Comparison of ENCODE assay signal across 13 cellular contexts in the genomic region with DNA sequence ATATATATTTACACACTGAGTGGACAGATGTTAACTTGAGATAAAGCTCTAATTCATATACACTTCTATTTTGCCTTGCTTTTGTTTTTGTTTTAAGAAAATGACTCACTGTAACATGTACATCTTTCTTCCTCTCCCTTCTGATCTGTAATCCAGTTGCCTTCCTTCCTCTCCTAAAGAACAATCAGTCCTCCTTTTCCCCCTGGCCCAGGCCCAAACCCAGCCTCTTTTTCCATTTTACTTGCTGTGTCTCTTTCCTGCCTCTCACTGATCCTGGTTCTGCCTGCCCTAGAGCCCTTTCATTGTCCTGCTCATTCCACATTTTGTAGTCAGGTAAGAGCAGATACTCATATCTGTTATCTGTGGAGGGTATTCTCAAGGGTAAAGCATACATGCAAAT. TPM values are rescaled to one million over a fixed set of nuclear protein-coding genes. Genes with fewer than 3 reads are reported as not detected.
A peak's percentile ranks its signal among the peaks of the same experiment; 100 is the strongest.
DNase-seq lines count a peak whose midpoint lies in the region; ATAC-seq and TF ChIP-seq lines count a peak whose summit lies in the region.
"Had no signal": no experiment of that assay in that cellular context is flagged by ENCODE, and none has a peak within 500 bp of the region (broad histone marks: within the 10 kb centered on the region; RNA-seq: fewer than 3 reads in every experiment).

No MANE protein-coding gene starts in this region.

- no peaks in the 10 kb centered on the region for H3K36me3 Mint-ChIP-seq in CD8-positive, alpha-beta T cell

- H3K4me1 ChIP-seq in CD8-positive, alpha-beta T cell (ENCODE audit: insufficient read depth, low read length), result no peaks in the 10 kb centered on the region
- H3K4me1 ChIP-seq: BLaER1, colonic mucosa had no signal

- no peaks in the 10 kb centered on the region for H3K27me3 Mint-ChIP-seq in CD8-positive, alpha-beta T cell (ENCODE audit: low read depth)
- H3K27me3 Mint-ChIP-seq: naive thymus-derived CD4-positive, alpha-beta T cell had no signal

- no peak for TF ChIP-seq POLR2A in GM18505 (IDR thresholded peaks at IDR 0.05; ENCODE audit: borderline replicate concordance, extremely low read depth, insufficient read depth, insufficient read length)

- H3K4me1 Mint-ChIP-seq in CD8-positive, alpha-beta T cell (ENCODE audit: low read depth), result no peaks in the 10 kb centered on the region
- H3K4me1 Mint-ChIP-seq: naive thymus-derived CD4-positive, alpha-beta T cell had no signal

- DNase-seq in KBM-7, result peak; percentile 9
- peak; percentile 7 for DNase-seq in cerebellar cortex (ENCODE audit: low spot score)
- DNase-seq in left ventricle myocardium superior, result peak; percentile 67
- peak; percentile 32 for DNase-seq in smooth muscle cell of the brain vasculature (ENCODE audit: low read depth, low spot score)
- DNase-seq in occipital lobe (lab: John Stamatoyannopoulos, UW), result no peak
- DNase-seq in CD8-positive, alpha-beta T cell, result no peak
- DNase-seq: colonic mucosa; GOT3; naive thymus-derived CD4-positive, alpha-beta T cell had no signal

- CTCF ChIA-PET in CD8-positive, alpha-beta T cell (lab: Charles Lee), result interaction anchor here (1.3 kb wide), 1 partner anchor 145 kb away, joined by 3 read pairs; no protein-coding TSS in a partner anchor

- intact Hi-C loops in left ventricle myocardium superior (cut with micrococcal nuclease), result no loop called here
- intact Hi-C loops in CD8-positive, alpha-beta T cell (cut with DNase I, micrococcal nuclease), result no loop called here

- no peaks in the 10 kb centered on the region for H3K9me3 ChIP-seq in CD8-positive, alpha-beta T cell (ENCODE audit: low read length)
- H3K9me3 ChIP-seq: BLaER1, colonic mucosa had no signal

- peak; percentile 65 for ATAC-seq in left ventricle myocardium superior
- ATAC-seq in GM18505 (IDR thresholded peaks at IDR 0.05; ENCODE audit: unreplicated experiment), result no peak
- ATAC-seq in HG02970 (IDR thresholded peaks at IDR 0.05; ENCODE audit: low FRiP score, unreplicated experiment), result no peak
- no peak for ATAC-seq in CD8-positive, alpha-beta T cell
- ATAC-seq: naive thymus-derived CD4-positive, alpha-beta T cell had no signal

- H3K27ac Mint-ChIP-seq in CD8-positive, alpha-beta T cell, result no peak overlapping the region
- H3K27ac Mint-ChIP-seq: naive thymus-derived CD4-positive, alpha-beta T cell had no signal

- no peaks in the 10 kb centered on the region for H3K9me3 Mint-ChIP-seq in CD8-positive, alpha-beta T cell
- H3K9me3 Mint-ChIP-seq: naive thymus-derived CD4-positive, alpha-beta T cell had no signal

- in situ Hi-C loops in KBM-7 (cut with MboI; ENCODE audit: low pct_unique_long_range_greater_than_20kb, low sequenced_read_pairs), result no loop called here

- H3K4me3 ChIP-seq in CD8-positive, alpha-beta T cell (ENCODE audit: low read depth, low read length), result no peak overlapping the region
- H3K4me3 ChIP-seq: BLaER1, colonic mucosa had no signal

- TF ChIP-seq CTCF in CD8-positive, alpha-beta T cell (IDR thresholded peaks at IDR 0.05), result no peak

- H3K27ac ChIP-seq in CD8-positive, alpha-beta T cell (ENCODE audit: low read depth, low read length), result no peak overlapping the region
- H3K27ac ChIP-seq: BLaER1, colonic mucosa, KMS-11 had no signal

- no peaks in the 10 kb centered on the region for H3K27me3 ChIP-seq in CD8-positive, alpha-beta T cell (ENCODE audit: insufficient read depth, low read length)
- H3K27me3 ChIP-seq: BLaER1, colonic mucosa had no signal

- no peaks in the 10 kb centered on the region for H3K36me3 ChIP-seq in CD8-positive, alpha-beta T cell (ENCODE audit: insufficient read depth, low read length)
- H3K36me3 ChIP-seq: BLaER1, colonic mucosa had no signal

- no peak overlapping the region for H3K4me3 Mint-ChIP-seq in CD8-positive, alpha-beta T cell
- H3K4me3 Mint-ChIP-seq: naive thymus-derived CD4-positive, alpha-beta T cell had no signal

- POLR2A ChIA-PET in CD8-positive, alpha-beta T cell (lab: Charles Lee), result no interaction called here

RNA-seq across cellular contexts. Expression of gene ZAR1L, which starts 50.8 kb away (rescaled TPM):
- total RNA-seq in left ventricle myocardium superior (not detected), occipital lobe (not detected)
- not detected for total RNA-seq in CD8-positive, alpha-beta T cell
- total RNA-seq: colonic mucosa; naive thymus-derived CD4-positive, alpha-beta T cell had no signal

RNA-seq across cellular contexts. Expression of gene BRCA2, which starts 50.9 kb away (rescaled TPM):
- total RNA-seq in left ventricle myocardium superior (0.64 TPM), occipital lobe (2.3 TPM)
- 1 to 10 TPM; 2.6 to 3.6 TPM for total RNA-seq in CD8-positive, alpha-beta T cell

Comparison
In these comparisons a context has a peak if more than half of its experiments do, and no peak if none do; other contexts are left out.
1. DNase-seq: peak in KBM-7 (single experiment), cerebellar cortex (single experiment), left ventricle myocardium superior (single experiment) and smooth muscle cell of the brain vasculature (single experiment); none in occipital lobe (single experiment) and CD8-positive, alpha-beta T cell (0 of 7).